Comparison of ENCODE assay signal across 17 cellular contexts in the genomic region with DNA sequence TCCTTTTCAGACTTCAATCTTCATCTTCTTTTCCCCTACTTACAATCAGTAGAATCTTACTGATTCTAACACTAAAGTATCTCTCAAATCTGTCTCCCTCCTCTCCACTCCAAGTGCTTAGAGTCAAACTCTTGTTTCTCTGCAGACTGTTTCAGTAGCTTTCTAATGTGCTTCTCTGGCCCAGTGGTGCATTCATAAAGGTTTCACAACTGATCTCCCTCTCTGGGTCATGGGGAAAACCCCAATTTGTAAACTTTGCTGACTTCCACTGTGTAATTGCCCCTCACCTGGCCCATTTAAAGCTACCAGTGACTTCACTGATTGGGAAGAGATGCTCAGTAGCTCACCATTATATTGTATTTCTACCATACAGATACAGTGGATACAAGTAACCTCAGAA.
DNase-seq lines count a peak whose midpoint lies in the region; ATAC-seq and TF ChIP-seq lines count a peak whose summit lies in the region.
"Had no signal": no experiment of that assay in that cellular context is flagged by ENCODE, and none has a peak within 500 bp of the region (broad histone marks: within the 10 kb centered on the region; RNA-seq: fewer than 3 reads in every experiment).

No MANE protein-coding gene starts in this region.

- DNase-seq in psoas muscle (no peak), H7 (no peak)
- DNase-seq in stimulated activated naive CD4-positive, alpha-beta T cell treated with Interleukin-2 at 50 U/mL for 16 hours (lab: John Stamatoyannopoulos, UW), result no peak
- DNase-seq: activated naive CD8-positive, alpha-beta T cell treated with anti-CD3 and anti-CD28 coated beads, Interleukin-2, amount 10 ng/mL, durations not matched to agents 7 days and 5 days; central memory CD4-positive, alpha-beta T cell; foreskin melanocyte; lower lobe of right lung; naive B cell; NCI-H2107; spleen; substantia nigra; T-helper 2 cell had no signal

- no peak overlapping the region for H3K27ac ChIP-seq in psoas muscle
- H3K27ac ChIP-seq: lower lobe of right lung, spleen had no signal

- H3K4me3 ChIP-seq in psoas muscle, result no peak overlapping the region
- no peak overlapping the region for H3K4me3 ChIP-seq in H7 (ENCODE audit: insufficient read depth, low read depth, low read length)
- H3K4me3 ChIP-seq: lower lobe of right lung, spleen had no signal

- no peak for TF ChIP-seq CTCF in psoas muscle (IDR thresholded peaks at IDR 0.05)

- H3K4me1 ChIP-seq in psoas muscle, result no peaks in the 10 kb centered on the region
- H3K4me1 ChIP-seq: lower lobe of right lung, spleen had no signal

- intact Hi-C loops in psoas muscle (cut with DNase I), result no loop called here

- H3K9me3 ChIP-seq in psoas muscle, result no peaks in the 10 kb centered on the region
- H3K9me3 ChIP-seq: lower lobe of right lung, spleen had no signal

- ATAC-seq in GM18868 (IDR thresholded peaks at IDR 0.05; ENCODE audit: unreplicated experiment) (peak; percentile 99), GM21529 (IDR thresholded peaks at IDR 0.05; ENCODE audit: unreplicated experiment) (peak; percentile 86), HG02973 (IDR thresholded peaks at IDR 0.05; ENCODE audit: unreplicated experiment) (peak; percentile 77), HG03520 (IDR thresholded peaks at IDR 0.05; ENCODE audit: unreplicated experiment) (peak; percentile 95), psoas muscle (no peak)
- no peak for ATAC-seq in activated CD4-positive, CD25-positive, alpha-beta regulatory T cell treated with anti-CD3 and anti-CD28 coated beads, Interleukin-2, amount 50 U/mL, for 24 hours
- ATAC-seq: lower lobe of right lung had no signal

- H3K27me3 ChIP-seq in psoas muscle (ENCODE audit: insufficient read depth in 3 of 3, low read length in 2 of 3), result no peaks in the 10 kb centered on the region
- H3K27me3 ChIP-seq in H7 (ENCODE audit: control insufficient read depth, insufficient read depth, low read length), result no peaks in the 10 kb centered on the region

- no peaks in the 10 kb centered on the region for H3K36me3 ChIP-seq in psoas muscle (ENCODE audit: insufficient read depth in 1 of 2, low read depth in 1 of 2)
- H3K36me3 ChIP-seq in H7 (replicated peaks; ENCODE audit: control insufficient read depth, insufficient read depth, low read length), result no peaks in the 10 kb centered on the region
- H3K36me3 ChIP-seq: lower lobe of right lung, spleen had no signal

Comparison
In these comparisons a context has a peak if more than half of its experiments do, and no peak if none do; other contexts are left out.
1. ATAC-seq: peak in GM18868 (single experiment), GM21529 (single experiment), HG02973 (single experiment) and HG03520 (single experiment); none in psoas muscle (0 of 4) and activated CD4-positive, CD25-positive, alpha-beta regulatory T cell treated with anti-CD3 and anti-CD28 coated beads, Interleukin-2, amount 50 U/mL, for 24 hours (0 of 2).